Comparison of ENCODE assay signal across 15 cellular contexts in the genomic region with DNA sequence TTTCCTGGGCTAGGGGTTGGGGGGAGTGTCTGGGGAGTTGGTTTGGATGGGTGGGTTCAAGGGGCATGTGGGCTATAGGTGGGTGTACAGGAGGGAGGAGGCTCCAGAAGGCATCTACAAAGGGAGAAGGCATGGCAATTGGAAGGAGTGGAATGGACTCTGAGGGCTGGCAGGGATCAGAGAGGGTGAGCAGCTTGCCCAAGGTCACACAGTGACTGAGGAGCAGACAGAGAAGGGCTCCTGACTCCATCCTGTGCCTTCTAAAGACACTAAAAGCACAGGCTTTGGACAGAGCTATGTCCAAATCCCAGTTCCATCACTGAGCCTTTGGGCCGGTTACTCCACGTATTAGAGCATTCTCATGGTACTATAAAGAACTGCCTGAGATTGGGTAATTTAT.
A peak's percentile ranks its signal among the peaks of the same experiment; 100 is the strongest.
DNase-seq lines count a peak whose midpoint lies in the region; ATAC-seq and TF ChIP-seq lines count a peak whose summit lies in the region.
"Had no signal": no experiment of that assay in that cellular context is flagged by ENCODE, and none has a peak within 500 bp of the region (broad histone marks: within the 10 kb centered on the region; RNA-seq: fewer than 3 reads in every experiment).

No MANE protein-coding gene starts in this region.

- CTCF ChIA-PET in activated CD8-positive, alpha-beta memory T cell treated with anti-CD3 and anti-CD28 coated beads, Interleukin-2, amount 10 ng/mL, durations not matched to agents 7 days and 5 days (lab: Charles Lee) = no interaction called here

- DNase-seq in activated CD8-positive, alpha-beta memory T cell treated with anti-CD3 and anti-CD28 coated beads, Interleukin-2, amount 10 ng/mL, durations not matched to agents 7 days and 5 days = peak; percentile 33
- DNase-seq in activated CD8-positive, alpha-beta memory T cell treated with anti-CD3 and anti-CD28 coated beads, Interleukin-2, amount 50 U/mL, for 48 hours = no peak
- DNase-seq in coronary artery (ENCODE audit: low spot score) = peak; percentile 3
- DNase-seq in left lobe of liver (ENCODE audit: low spot score) = peak; percentile 11
- DNase-seq in natural killer cell treated with Interleukin-12 subunit alpha and Interleukin-12 subunit beta and Interleukin-15 and Interleukin-18, amount 100 ng/mL, for 72 hours (ENCODE audit: low spot score) = no peak
- DNase-seq: ACHN; Calu3; CD4-positive, CD25-positive, alpha-beta regulatory T cell; DMS79; GOT3; H9 had no signal

- no peaks in the 10 kb centered on the region for H3K9me3 Mint-ChIP-seq in activated CD8-positive, alpha-beta memory T cell treated with anti-CD3 and anti-CD28 coated beads, Interleukin-2, amount 10 ng/mL, durations not matched to agents 7 days and 5 days (ENCODE audit: low read depth)
- H3K9me3 Mint-ChIP-seq in natural killer cell treated with Interleukin-12 subunit alpha and Interleukin-12 subunit beta and Interleukin-15 and Interleukin-18, amount 100 ng/mL, for 72 hours = no peaks in the 10 kb centered on the region
- H3K9me3 Mint-ChIP-seq: H9 had no signal

- H3K27me3 Mint-ChIP-seq in activated CD8-positive, alpha-beta memory T cell treated with anti-CD3 and anti-CD28 coated beads, Interleukin-2, amount 10 ng/mL, durations not matched to agents 7 days and 5 days = peaks cover 4% of the 10 kb centered on the region
- H3K27me3 Mint-ChIP-seq in natural killer cell treated with Interleukin-12 subunit alpha and Interleukin-12 subunit beta and Interleukin-15 and Interleukin-18, amount 100 ng/mL, for 72 hours = peaks cover 30 to 38% of the 10 kb centered on the region in 2 donors

- no peak overlapping the region for H3K27ac Mint-ChIP-seq in activated CD8-positive, alpha-beta memory T cell treated with anti-CD3 and anti-CD28 coated beads, Interleukin-2, amount 10 ng/mL, durations not matched to agents 7 days and 5 days
- H3K27ac Mint-ChIP-seq in natural killer cell treated with Interleukin-12 subunit alpha and Interleukin-12 subunit beta and Interleukin-15 and Interleukin-18, amount 100 ng/mL, for 72 hours = no peak overlapping the region
- H3K27ac Mint-ChIP-seq: CD4-positive, CD25-positive, alpha-beta regulatory T cell; H9 had no signal

- no peak overlapping the region for H3K27ac ChIP-seq in coronary artery
- H3K27ac ChIP-seq: BLaER1 treated with 17β-estradiol and CSF1 and Interleukin-3, amounts not matched to agents 10 nM and 100 nM had no signal

- H3K4me3 ChIP-seq in coronary artery = no peak overlapping the region
- H3K4me3 ChIP-seq: BLaER1 treated with 17β-estradiol and CSF1 and Interleukin-3, amounts not matched to agents 10 nM and 100 nM; GM12878 had no signal

- ATAC-seq in activated CD8-positive, alpha-beta memory T cell treated with anti-CD3 and anti-CD28 coated beads, Interleukin-2, amount 10 ng/mL, durations not matched to agents 7 days and 5 days = no peak
- no peak for ATAC-seq in left lobe of liver
- no peak for ATAC-seq in natural killer cell treated with Interleukin-12 subunit alpha and Interleukin-12 subunit beta and Interleukin-15 and Interleukin-18, amount 100 ng/mL, for 72 hours
- ATAC-seq in GM18520 (IDR thresholded peaks at IDR 0.05; ENCODE audit: unreplicated experiment) = no peak
- ATAC-seq in GM18517 (IDR thresholded peaks at IDR 0.05; ENCODE audit: unreplicated experiment) = no peak
- ATAC-seq: GM12878 had no signal

- TF ChIP-seq CTCF in coronary artery (IDR thresholded peaks at IDR 0.05) = no peak

- H3K4me1 Mint-ChIP-seq in activated CD8-positive, alpha-beta memory T cell treated with anti-CD3 and anti-CD28 coated beads, Interleukin-2, amount 10 ng/mL, durations not matched to agents 7 days and 5 days = no peaks in the 10 kb centered on the region
- no peaks in the 10 kb centered on the region for H3K4me1 Mint-ChIP-seq in natural killer cell treated with Interleukin-12 subunit alpha and Interleukin-12 subunit beta and Interleukin-15 and Interleukin-18, amount 100 ng/mL, for 72 hours (ENCODE audit: low read depth in 2 of 2)
- H3K4me1 Mint-ChIP-seq: CD4-positive, CD25-positive, alpha-beta regulatory T cell had no signal

- no peak overlapping the region for H3K4me3 Mint-ChIP-seq in activated CD8-positive, alpha-beta memory T cell treated with anti-CD3 and anti-CD28 coated beads, Interleukin-2, amount 10 ng/mL, durations not matched to agents 7 days and 5 days
- H3K4me3 Mint-ChIP-seq in natural killer cell treated with Interleukin-12 subunit alpha and Interleukin-12 subunit beta and Interleukin-15 and Interleukin-18, amount 100 ng/mL, for 72 hours = no peak overlapping the region
- H3K4me3 Mint-ChIP-seq: CD4-positive, CD25-positive, alpha-beta regulatory T cell; H9 had no signal

- no peaks in the 10 kb centered on the region for H3K36me3 Mint-ChIP-seq in activated CD8-positive, alpha-beta memory T cell treated with anti-CD3 and anti-CD28 coated beads, Interleukin-2, amount 10 ng/mL, durations not matched to agents 7 days and 5 days
- no peaks in the 10 kb centered on the region for H3K36me3 Mint-ChIP-seq in natural killer cell treated with Interleukin-12 subunit alpha and Interleukin-12 subunit beta and Interleukin-15 and Interleukin-18, amount 100 ng/mL, for 72 hours
- H3K36me3 Mint-ChIP-seq: CD4-positive, CD25-positive, alpha-beta regulatory T cell had no signal

Comparison
In these comparisons a context has a peak if more than half of its experiments do, and no peak if none do; other contexts are left out.
1. DNase-seq: peak in activated CD8-positive, alpha-beta memory T cell treated with anti-CD3 and anti-CD28 coated beads, Interleukin-2, amount 10 ng/mL, durations not matched to agents 7 days and 5 days (single experiment), coronary artery (single experiment) and left lobe of liver (single experiment); none in activated CD8-positive, alpha-beta memory T cell treated with anti-CD3 and anti-CD28 coated beads, Interleukin-2, amount 50 U/mL, for 48 hours (single experiment) and natural killer cell treated with Interleukin-12 subunit alpha and Interleukin-12 subunit beta and Interleukin-15 and Interleukin-18, amount 100 ng/mL, for 72 hours (single experiment).